Comparison of ENCODE assay signal across 8 cellular contexts in the genomic region with DNA sequence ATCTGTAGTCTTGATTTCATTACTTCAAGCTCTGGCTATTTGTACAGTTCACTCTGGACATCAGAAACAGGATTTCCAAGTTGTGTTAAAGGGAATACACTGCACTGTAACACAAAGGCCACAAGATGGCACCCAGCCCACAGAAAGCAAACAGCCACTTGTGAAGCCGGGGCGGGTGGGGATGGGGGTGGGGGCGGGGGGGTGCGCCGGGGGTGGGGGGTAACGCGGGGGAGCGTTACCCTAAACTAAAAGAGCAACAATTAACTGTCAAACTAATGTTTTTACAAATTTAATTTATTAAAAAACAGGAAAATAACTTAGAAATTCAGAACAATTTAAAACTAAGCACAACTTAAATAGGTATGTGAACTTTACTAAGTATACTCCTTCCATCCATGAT. TPM values are rescaled to one million over a fixed set of nuclear protein-coding genes. Genes with fewer than 3 reads are reported as not detected.
DNase-seq lines count a peak whose midpoint lies in the region; ATAC-seq, FAIRE-seq and TF ChIP-seq lines count a peak whose summit lies in the region.

No MANE protein-coding gene starts in this region.

- DNase-seq in DMS53 (lab: John Stamatoyannopoulos, UW) (peak; percentile 81), NCI-H1105 treated with DMSO at 0.1 percent for 48 hours (lab: John Stamatoyannopoulos, UW) (peak; percentile 27), epithelial cell of esophagus (ENCODE audit: low read depth) (peak; percentile 53), mucosa of gallbladder (ENCODE audit: low spot score) (peak; percentile 45), thyroid gland (peak; percentile 53 to 70), H54 (ENCODE audit: insufficient read length, low spot score) (no peak)
- peak; percentile 24 for DNase-seq in activated CD4-positive, alpha-beta T cell treated with anti-CD3 and anti-CD28 coated beads for 1 hour

- H3K9me3 ChIP-seq in thyroid gland = no peaks in the 10 kb centered on the region

- no peaks in the 10 kb centered on the region for H3K27me3 ChIP-seq in thyroid gland

- no peak for FAIRE-seq in H54 (lab: Jason Lieb, UNC)

- H3K36me3 ChIP-seq in thyroid gland = no peaks in the 10 kb centered on the region

- no peaks in the 10 kb centered on the region for H3K4me1 ChIP-seq in thyroid gland

- peak; percentile 72 for ATAC-seq in GM21529 (IDR thresholded peaks at IDR 0.05; ENCODE audit: unreplicated experiment)

- TF ChIP-seq POLR2A in thyroid gland (IDR thresholded peaks at IDR 0.05) = no peak
- no peak for TF ChIP-seq POLR2A in H54 (IDR thresholded peaks at IDR 0.05; ENCODE audit: low read depth, low read length)

- intact Hi-C loops in thyroid gland (cut with DNase I) = loop anchor here (5.0 kb wide), 1 partner anchor 208 kb away; no protein-coding TSS in a partner anchor

- TF ChIP-seq CTCF in epithelial cell of esophagus (IDR thresholded peaks at IDR 0.05; ENCODE audit: insufficient read depth, low read depth, low read length, missing control alignments) (peak; percentile 57), thyroid gland (IDR thresholded peaks at IDR 0.05) (peak in 3 of 6 experiments; percentile 24 to 54 (median 35))

- H3K27ac ChIP-seq in thyroid gland = no peak overlapping the region

- H3K4me3 ChIP-seq in epithelial cell of esophagus (ENCODE audit: low read length) (no peak overlapping the region), thyroid gland (replicated peaks in 1 of 3) (no peak overlapping the region)

- 5 to 8% methylated on average over 8 of the region's 8 CpGs for WGBS in thyroid gland, 2 donors

RNA-seq across cellular contexts. Expression of a gene that starts 27.3 kb away (rescaled TPM):
- total RNA-seq in mucosa of gallbladder (77.5 TPM), thyroid gland (100 to 1,000 TPM in 2 of 4 donors, 10 to 100 TPM in 2; 64.5 to 146 (median 109) TPM)

RNA-seq across cellular contexts. Expression of a gene that starts 48.5 kb away (rescaled TPM):
- total RNA-seq in mucosa of gallbladder (30.6 TPM), thyroid gland (10 to 100 TPM; 50.1 to 73.9 (median 62.8) TPM)
